In genomic region chr5:89885670-89886069, GRCh38 we compare ENCODE assay signal across 10 cellular contexts.
"Had no signal": no experiment of that assay in that cellular context is flagged by ENCODE, and none has a peak within 500 bp of the region (broad histone marks: within the 10 kb centered on the region; RNA-seq: fewer than 3 reads in every experiment).

No MANE protein-coding gene starts in this region.

- DNase-seq: GM23248, GOT3, H7, H9, HCEC 1CT, HFFc6 had no signal

- FAIRE-seq: H1 had no signal

- H3K4me3 ChIP-seq: GM23248, GM23338, HAP-1 had no signal

- H3K4me2 ChIP-seq: GM23338 had no signal

- ATAC-seq: GM23338, HCT116 had no signal

- H3K27ac ChIP-seq: GM23248 had no signal

- H3K4me1 ChIP-seq: HAP-1 had no signal

- H3K9me3 ChIP-seq: HAP-1 had no signal

- H3K36me3 ChIP-seq: HAP-1 had no signal
